Comparison of ENCODE assay signal across 20 cellular contexts in genomic region chr19:3612901-3613741, GRCh38. TPM values are rescaled to one million over a fixed set of nuclear protein-coding genes. Genes with fewer than 3 reads are reported as not detected.
DNase-seq lines count a peak whose midpoint lies in the region; ATAC-seq, FAIRE-seq and TF ChIP-seq lines count a peak whose summit lies in the region.
"Had no signal": no experiment of that assay in that cellular context is flagged by ENCODE, and none has a peak within 500 bp of the region (broad histone marks: within the 10 kb centered on the region; RNA-seq: fewer than 3 reads in every experiment).

No MANE protein-coding gene starts in this region.

- 62% methylated on average over 51 of the region's 79 CpGs for WGBS in K562 (ENCODE audit: insufficient coverage, low coverage, missing lambda C conversion rate)
- 100% methylated on average over 3 of the region's 79 CpGs for WGBS in right lobe of liver (ENCODE audit: insufficient coverage, low coverage, low lambda C conversion rate, missing lambda C conversion rate)

- no peaks in the 10 kb centered on the region; the same call in 1 of the 2 replicates for H3K9me3 ChIP-seq in K562 (replicated peaks; ENCODE audit: control insufficient read depth, insufficient read depth, low read depth, low read length)
- no peaks in the 10 kb centered on the region for H3K9me3 ChIP-seq in right lobe of liver
- H3K9me3 ChIP-seq: A549, Caco-2, heart left ventricle had no signal

- H2AFZ ChIP-seq in K562 (ENCODE audit: low read depth, low read length): peak overlapping the region; percentile 66
- H2AFZ ChIP-seq: PC-9 had no signal

- peak overlapping the region; percentile 30 to 86; a peak in 3 of 4 replicates for H3K9ac ChIP-seq in K562 (ENCODE audit: insufficient read depth in 1 of 2, low read depth in 2 of 2, low read length in 2 of 2)

- FAIRE-seq in K562 (lab: Jason Lieb, UNC): peak; percentile 81
- FAIRE-seq: A549, endometrium, urothelium cell line had no signal

- H3K27me3 ChIP-seq in K562 (ENCODE audit: control insufficient read depth in 2 of 2, insufficient read depth in 2 of 2, low read length in 2 of 2): no peaks in the 10 kb centered on the region
- no peaks in the 10 kb centered on the region for H3K27me3 ChIP-seq in right lobe of liver
- H3K27me3 ChIP-seq: heart left ventricle had no signal

- CTCF ChIA-PET in K562 (lab: Yijun Ruan, JAX; ENCODE audit: low intra/inter-chr PET ratio): no interaction called here

- TF ChIP-seq RAD21 in K562 (CRISPR knock-in tag; conservative IDR thresholded peaks at IDR 0.05 in 1 of 2, IDR thresholded peaks at IDR 0.05 in 1 of 2): no peak

- peak; percentile 80 for ATAC-seq in K562
- peak in 3 of 4 donors; percentile 2 to 21 (median 8) for ATAC-seq in right lobe of liver
- ATAC-seq: A549, HCT116, heart left ventricle had no signal

- TF ChIP-seq CTCF in 22Rv1 (IDR thresholded peaks at IDR 0.05): no peak
- TF ChIP-seq CTCF in K562 (IDR thresholded peaks at IDR 0.05 in 2 of 3, conservative IDR thresholded peaks at IDR 0.05 in 1 of 3; ENCODE audit: insufficient read depth in 2 of 3, low read depth in 1 of 3, low read length in 3 of 3): 0 out of 6 replicates have a peak, but pooled peaks of 1 of the 3 experiments have one; percentile 4
- TF ChIP-seq CTCF in right lobe of liver (IDR thresholded peaks at IDR 0.05): no peak

- peaks cover 6% of the 10 kb centered on the region; the same call in 2 of the 3 replicates for H3K79me2 ChIP-seq in K562 (ENCODE audit: control insufficient read depth, insufficient read depth, low read length)

- TF ChIP-seq EP300 in K562 (IDR thresholded peaks at IDR 0.05; ENCODE audit: low read length): no peak

- DNase-seq in K562 (ENCODE audit: extremely low read depth in 1 of 4, low spot score in 3 of 4): peak; percentile 82 to 92 (median 86)
- DNase-seq in right lobe of liver: peak in 2 of 3 donors; percentile 37 to 53
- no peak for DNase-seq in germinal center (ENCODE audit: low spot score)
- no peak for DNase-seq in NCI-H1436 treated with DMSO at 0.1 percent for 48 hours (lab: John Stamatoyannopoulos, UW)
- DNase-seq in T-helper 9 cell: no peak
- DNase-seq: activated CD4-positive, alpha-beta T cell treated with anti-CD3 and anti-CD28 coated beads, Interleukin-2, amount 10 ng/mL, durations not matched to agents 7 days and 5 days; Caco-2; immature natural killer cell; Karpas-422; NCI-H1930; PC-9; stimulated activated CD4-positive, alpha-beta T cell treated with anti-CD3 and anti-CD28 coated beads, Interleukin-12 subunit alpha, Interleukin-12 subunit beta, amount 100 ng/mL, for 4 hours; substantia nigra had no signal

- peaks cover 26 to 88% of the 10 kb centered on the region in 2 experiments for H3K4me1 ChIP-seq in K562 (replicated peaks in 1 of 2; ENCODE audit: control insufficient read depth in 2 of 2, insufficient read depth in 2 of 2, low read length in 2 of 2)
- H3K4me1 ChIP-seq in right lobe of liver: no peaks in the 10 kb centered on the region
- H3K4me1 ChIP-seq: A549, Caco-2 had no signal

- H3K36me3 ChIP-seq in K562 (ENCODE audit: control insufficient read depth, insufficient read depth, low read length) (peaks cover 71% of the 10 kb centered on the region), right lobe of liver (peaks cover 0 to 19% (median 5%) of the 10 kb centered on the region in 4 donors)

- no peaks in the 10 kb centered on the region for H4K20me1 ChIP-seq in K562 (replicated peaks; ENCODE audit: control insufficient read depth, insufficient read depth, low read length)

- in situ Hi-C loops in K562 (cut with MboI): no loop called here

- no TSS peak for BruUV-seq in K562 (replicated peaks; lab: Mats Ljungman, UMichigan)

- no peaks in the 10 kb centered on the region for H3K9me1 ChIP-seq in K562 (ENCODE audit: control insufficient read depth, insufficient read depth, low read length)

- intact Hi-C loops in K562 (cut with micrococcal nuclease): no loop called here
- intact Hi-C loops in right lobe of liver (cut with DNase I): loop anchor here in 1 of 2 donors (10.0 kb wide), 1 partner anchor 68 kb away; no protein-coding TSS in a partner anchor

- H3K4me3 ChIP-seq in K562: no peak overlapping the region
- H3K4me3 ChIP-seq in right lobe of liver: no peak overlapping the region
- H3K4me3 ChIP-seq: A549, heart left ventricle, PC-9 had no signal

- POLR2A ChIA-PET in K562 (lab: Yijun Ruan, JAX): interaction anchor here (0.6 to 1.0 kb wide), 4 partner anchors 14 to 96 kb away, joined by 3 to 5 read pairs (median 3); no protein-coding TSS in a partner anchor

- no peak overlapping the region for H3K4me2 ChIP-seq in K562 (ENCODE audit: insufficient read depth, low read length)
- H3K4me2 ChIP-seq: A549, PC-9 had no signal

- TF ChIP-seq POLR2A in K562 (conservative IDR thresholded peaks at IDR 0.05) (no peak; the same call in 1 of the 2 replicates), right lobe of liver (IDR thresholded peaks at IDR 0.05) (no peak)

- H3K27ac ChIP-seq in 22Rv1: peak overlapping the region; percentile 60
- peak overlapping the region; percentile 76 for H3K27ac ChIP-seq in K562 (ENCODE audit: extremely low read depth, low read depth, low read length)
- H3K27ac ChIP-seq in right lobe of liver: peak overlapping the region in 2 of 3 donors; percentile 8 to 39
- H3K27ac ChIP-seq: A549, PC-9 had no signal

RNA-seq across cellular contexts. Expression of gene TBXA2R, which starts 6.4 kb away (rescaled TPM):
- total RNA-seq in K562 (2011; cell fraction: chromatin; rRNA removed; ENCODE audit: low replicate concordance): 10.2 and 37.7 TPM in 2 replicates
- total RNA-seq in K562 (2011; cell fraction: nucleolus; rRNA removed): 58.8 and 84.5 TPM in 2 replicates
- 27.7 and 36.4 TPM in 2 replicates for total RNA-seq in K562 (2011; cell fraction: nucleoplasm; rRNA removed)
- 2.5 and 5.2 TPM in 2 replicates for total RNA-seq in K562 (2014; rRNA removed)
- 2.3 and 2.8 TPM in 2 replicates for total RNA-seq in K562 (2014; rRNA removed; fragmentation: Illumina TruSeq; extraction: Trizol)
- 2.5 and 3.1 TPM in 2 replicates for total RNA-seq in K562 (2015; rRNA removed; fragmentation: Illumina TruSeq; extraction: Trizol)
- 21.0 and 24.0 TPM in 2 replicates for total RNA-seq in K562 (2021)
- polyA plus RNA-seq in K562 (2011; rRNA removed): 2.9 and 4.4 TPM in 2 replicates
- 4.0 and 21.7 TPM in 2 replicates for polyA plus RNA-seq in K562 (2011; cell fraction: cytosol; rRNA removed)
- 3.7 and 12.5 TPM in 2 replicates for polyA plus RNA-seq in K562 (2011; cell fraction: nucleus; rRNA removed)
- 11.5 and 11.6 TPM in 2 replicates for polyA plus RNA-seq in K562 (2012)
- polyA plus RNA-seq in K562 (2014; fragmentation: Illumina TruSeq; extraction: Trizol): 4.3 and 6.7 TPM in 2 replicates
- 1 to 10 TPM; 1.5 to 2.6 TPM for polyA plus RNA-seq in K562 (2014; fragmentation: Nextera tagmentation; extraction: Ambion mirVana)
- polyA plus RNA-seq in K562 (2014; rRNA removed): 5.7 and 6.1 TPM in 2 replicates
- polyA minus RNA-seq in K562 (2011; rRNA and poly(A)+ RNA removed): 0.90 and 1.6 TPM in 2 replicates
- 17.4 and 19.6 TPM in 2 replicates for polyA minus RNA-seq in K562 (2011; cell fraction: cytosol; rRNA and poly(A)+ RNA removed)
- polyA minus RNA-seq in K562 (2011; cell fraction: nucleus; rRNA and poly(A)+ RNA removed): 3.1 and 6.1 TPM in 2 replicates
- total RNA-seq in right lobe of liver: 10 to 100 TPM in 1 of 6 experiments, 1 to 10 TPM in 5; 2.8 to 10.4 (median 4.7) TPM
- total RNA-seq: PC-9 had no signal

RNA-seq across cellular contexts. Expression of gene CACTIN, which starts 13.5 kb away (rescaled TPM):
- 35.4 and 89.8 TPM in 2 replicates for total RNA-seq in K562 (2011; cell fraction: chromatin; rRNA removed; ENCODE audit: low replicate concordance)
- total RNA-seq in K562 (2011; cell fraction: nucleolus; rRNA removed): 60.3 and 65.9 TPM in 2 replicates
- total RNA-seq in K562 (2011; cell fraction: nucleoplasm; rRNA removed): 35.3 and 37.6 TPM in 2 replicates
- total RNA-seq in K562 (2014; rRNA removed) (46.5 and 57.8 TPM in 2 replicates), K562 (2014; rRNA removed; fragmentation: Illumina TruSeq; extraction: Trizol) (7.6 and 7.9 TPM in 2 replicates), K562 (2015; rRNA removed; fragmentation: Illumina TruSeq; extraction: Trizol) (25.6 and 27.3 TPM in 2 replicates), K562 (2021) (42.1 and 49.2 TPM in 2 replicates), right lobe of liver (10 to 100 TPM in 4 of 6 experiments, 1 to 10 TPM in 2; 8.4 to 14.9 (median 10.3) TPM)
- polyA plus RNA-seq in K562 (2011; rRNA removed) (15.0 and 19.4 TPM in 2 replicates), K562 (2014; fragmentation: Illumina TruSeq; extraction: Trizol) (9.6 and 20.4 TPM in 2 replicates), K562 (2014; fragmentation: Nextera tagmentation; extraction: Ambion mirVana) (under 1 TPM; 0.15 to 0.52 TPM), K562 (2014; rRNA removed) (35.0 and 36.4 TPM in 2 replicates)
- polyA plus RNA-seq in K562 (2011; cell fraction: cytosol; rRNA removed): 21.9 and 50.9 TPM in 2 replicates
- polyA plus RNA-seq in K562 (2011; cell fraction: nucleus; rRNA removed): 54.2 and 84.9 TPM in 2 replicates
- 22.8 and 28.5 TPM in 2 replicates for polyA plus RNA-seq in K562 (2012)
- polyA minus RNA-seq in K562 (2011; rRNA and poly(A)+ RNA removed): 4.5 and 9.4 TPM in 2 replicates
- 13.0 and 16.6 TPM in 2 replicates for polyA minus RNA-seq in K562 (2011; cell fraction: cytosol; rRNA and poly(A)+ RNA removed)
- 9.6 and 12.0 TPM in 2 replicates for polyA minus RNA-seq in K562 (2011; cell fraction: nucleus; rRNA and poly(A)+ RNA removed)

RNA-seq across cellular contexts. Expression of gene GIPC3, which starts 27.8 kb away (rescaled TPM):
- total RNA-seq in K562 (2011; cell fraction: chromatin; rRNA removed; ENCODE audit: low replicate concordance): 2.6 and 7.5 TPM in 2 replicates
- total RNA-seq in K562 (2011; cell fraction: nucleolus; rRNA removed): 3.8 and 5.5 TPM in 2 replicates
- 3.2 and 4.0 TPM in 2 replicates for total RNA-seq in K562 (2011; cell fraction: nucleoplasm; rRNA removed)
- total RNA-seq in K562 (2014; rRNA removed) (0.54 and 1.2 TPM in 2 replicates), K562 (2014; rRNA removed; fragmentation: Illumina TruSeq; extraction: Trizol) (0.83 and 0.91 TPM in 2 replicates), K562 (2015; rRNA removed; fragmentation: Illumina TruSeq; extraction: Trizol) (0.98 and 1.0 TPM in 2 replicates), K562 (2021) (3.3 and 3.9 TPM in 2 replicates), right lobe of liver (1 to 10 TPM in 2 of 6 experiments, under 1 TPM in 4; 0.51 to 1.6 (median 0.80) TPM)
- polyA plus RNA-seq in K562 (2011; rRNA removed) (2.5 and 3.1 TPM in 2 replicates), K562 (2014; fragmentation: Illumina TruSeq; extraction: Trizol) (3.0 and 3.6 TPM in 2 replicates), K562 (2014; fragmentation: Nextera tagmentation; extraction: Ambion mirVana) (under 1 TPM in 1 of 2 experiments, not detected in 1; 0.03 TPM), K562 (2014; rRNA removed) (1.9 and 2.3 TPM in 2 replicates)
- polyA plus RNA-seq in K562 (2011; cell fraction: cytosol; rRNA removed): 3.0 and 4.9 TPM in 2 replicates
- 5.3 and 8.9 TPM in 2 replicates for polyA plus RNA-seq in K562 (2011; cell fraction: nucleus; rRNA removed)
- 3.6 and 14.1 TPM in 2 replicates for polyA plus RNA-seq in K562 (2012)
- polyA minus RNA-seq in K562 (2011; rRNA and poly(A)+ RNA removed): 2.0 and 3.2 TPM in 2 replicates
- polyA minus RNA-seq in K562 (2011; cell fraction: cytosol; rRNA and poly(A)+ RNA removed): 5.9 and 6.7 TPM in 2 replicates
- polyA minus RNA-seq in K562 (2011; cell fraction: nucleus; rRNA and poly(A)+ RNA removed): 1.6 and 2.1 TPM in 2 replicates
- total RNA-seq: Caco-2, PC-9, renal cortical epithelial cell had no signal

RNA-seq across cellular contexts. Expression of gene HMG20B, which starts 40.4 kb away (rescaled TPM):
- total RNA-seq in K562 (2011; cell fraction: chromatin; rRNA removed; ENCODE audit: low replicate concordance): 47.2 and 115 TPM in 2 replicates
- 85.8 and 97.1 TPM in 2 replicates for total RNA-seq in K562 (2011; cell fraction: nucleolus; rRNA removed)
- 68.6 and 70.5 TPM in 2 replicates for total RNA-seq in K562 (2011; cell fraction: nucleoplasm; rRNA removed)
- total RNA-seq in K562 (2014; rRNA removed) (137 and 148 TPM in 2 replicates), K562 (2014; rRNA removed; fragmentation: Illumina TruSeq; extraction: Trizol) (18.2 and 18.5 TPM in 2 replicates), K562 (2015; rRNA removed; fragmentation: Illumina TruSeq; extraction: Trizol) (37.6 and 38.6 TPM in 2 replicates), K562 (2021) (122 and 125 TPM in 2 replicates), right lobe of liver (10 to 100 TPM; 30.7 to 58.6 (median 33.3) TPM)
- polyA plus RNA-seq in K562 (2011; rRNA removed) (47.6 and 54.4 TPM in 2 replicates), K562 (2014; fragmentation: Illumina TruSeq; extraction: Trizol) (25.6 and 53.2 TPM in 2 replicates), K562 (2014; fragmentation: Nextera tagmentation; extraction: Ambion mirVana) (under 1 TPM; 0.35 to 0.78 TPM), K562 (2014; rRNA removed) (159 and 172 TPM in 2 replicates)
- 49.5 and 107 TPM in 2 replicates for polyA plus RNA-seq in K562 (2011; cell fraction: cytosol; rRNA removed)
- polyA plus RNA-seq in K562 (2011; cell fraction: nucleus; rRNA removed): 169 and 253 TPM in 2 replicates
- polyA plus RNA-seq in K562 (2012): 75.9 and 122 TPM in 2 replicates
- 8.0 and 11.1 TPM in 2 replicates for polyA minus RNA-seq in K562 (2011; rRNA and poly(A)+ RNA removed)
- polyA minus RNA-seq in K562 (2011; cell fraction: cytosol; rRNA and poly(A)+ RNA removed): 24.4 and 30.8 TPM in 2 replicates
- polyA minus RNA-seq in K562 (2011; cell fraction: nucleus; rRNA and poly(A)+ RNA removed): 24.4 and 30.4 TPM in 2 replicates

RNA-seq across cellular contexts. Expression of gene MFSD12, which starts 55.7 kb away (rescaled TPM):
- 80.9 and 267 TPM in 2 replicates for total RNA-seq in K562 (2011; cell fraction: chromatin; rRNA removed; ENCODE audit: low replicate concordance)
- 253 and 311 TPM in 2 replicates for total RNA-seq in K562 (2011; cell fraction: nucleolus; rRNA removed)
- total RNA-seq in K562 (2011; cell fraction: nucleoplasm; rRNA removed): 151 and 160 TPM in 2 replicates
- 99.9 and 103 TPM in 2 replicates for total RNA-seq in K562 (2014; rRNA removed)
- total RNA-seq in K562 (2014; rRNA removed; fragmentation: Illumina TruSeq; extraction: Trizol): 18.8 and 21.5 TPM in 2 replicates
- 34.8 and 40.7 TPM in 2 replicates for total RNA-seq in K562 (2015; rRNA removed; fragmentation: Illumina TruSeq; extraction: Trizol)
- 110 and 112 TPM in 2 replicates for total RNA-seq in K562 (2021)
- polyA plus RNA-seq in K562 (2011; rRNA removed): 31.8 and 53.9 TPM in 2 replicates
- polyA plus RNA-seq in K562 (2011; cell fraction: cytosol; rRNA removed): 48.2 and 140 TPM in 2 replicates
- polyA plus RNA-seq in K562 (2011; cell fraction: nucleus; rRNA removed): 127 and 224 TPM in 2 replicates
- 63.5 and 81.8 TPM in 2 replicates for polyA plus RNA-seq in K562 (2012)
- 28.2 and 63.0 TPM in 2 replicates for polyA plus RNA-seq in K562 (2014; fragmentation: Illumina TruSeq; extraction: Trizol)
- 1 to 10 TPM in 1 of 2 experiments, under 1 TPM in 1; 0.69 to 1.7 TPM for polyA plus RNA-seq in K562 (2014; fragmentation: Nextera tagmentation; extraction: Ambion mirVana)
- 79.9 and 80.7 TPM in 2 replicates for polyA plus RNA-seq in K562 (2014; rRNA removed)
- 19.6 and 27.4 TPM in 2 replicates for polyA minus RNA-seq in K562 (2011; rRNA and poly(A)+ RNA removed)
- polyA minus RNA-seq in K562 (2011; cell fraction: cytosol; rRNA and poly(A)+ RNA removed): 64.0 and 66.5 TPM in 2 replicates
- polyA minus RNA-seq in K562 (2011; cell fraction: nucleus; rRNA and poly(A)+ RNA removed): 38.5 and 38.8 TPM in 2 replicates
- total RNA-seq in right lobe of liver: 100 to 1,000 TPM in 1 of 6 experiments, 10 to 100 TPM in 5; 23.8 to 114 (median 31.5) TPM

Comparison
In these comparisons a context has a peak if more than half of its experiments do, and no peak if none do; other contexts are left out.
1. H3K27ac ChIP-seq: peak in every context shown above with its lines; median percentile 76 in K562; 60 in 22Rv1; 24 in right lobe of liver.
2. DNase-seq: peak in K562 (4 of 4) and right lobe of liver (2 of 3); none in germinal center (single experiment), NCI-H1436 treated with DMSO at 0.1 percent for 48 hours (single experiment) and T-helper 9 cell (single experiment).